8 cellular contexts compared by ENCODE assay signal in the genomic region with DNA sequence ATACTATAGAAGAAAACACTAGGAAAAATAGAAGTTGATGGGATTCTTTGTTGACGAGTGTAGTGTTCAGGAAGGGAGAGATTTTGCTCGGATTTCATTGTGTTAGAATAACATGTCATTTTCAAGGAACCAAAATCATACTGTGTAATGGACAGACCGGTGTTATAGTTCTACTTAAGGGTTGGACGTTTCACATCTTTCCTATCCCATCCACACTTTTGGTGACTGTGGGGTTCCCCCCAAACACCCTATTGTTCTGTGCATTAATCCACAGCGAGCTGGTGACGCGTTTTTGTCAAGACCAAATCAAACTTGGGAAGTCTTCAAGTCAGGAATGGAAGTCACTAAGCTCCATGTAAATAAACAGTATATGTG. TPM values are rescaled to one million over a fixed set of nuclear protein-coding genes. Genes with fewer than 3 reads are reported as not detected.
DNase-seq lines count a peak whose midpoint lies in the region; ATAC-seq, FAIRE-seq and TF ChIP-seq lines count a peak whose summit lies in the region.

No MANE protein-coding gene starts in this region.

- H3K27ac ChIP-seq in duodenal mucosa (ENCODE audit: low read depth, low read length) (no peak overlapping the region), small intestine (ENCODE audit: low read depth in 1 of 2, low read length in 1 of 2) (no peak overlapping the region)

- H3K36me3 ChIP-seq in Loucy (ENCODE audit: insufficient read depth, low read length): no peaks in the 10 kb centered on the region
- no peaks in the 10 kb centered on the region for H3K36me3 ChIP-seq in duodenal mucosa (ENCODE audit: control insufficient read depth in 1 of 2, insufficient read depth in 2 of 2, low read length in 2 of 2)
- no peaks in the 10 kb centered on the region for H3K36me3 ChIP-seq in small intestine (ENCODE audit: control insufficient read depth in 2 of 2, insufficient read depth in 2 of 2, low read length in 2 of 2)

- H3K9ac ChIP-seq in Loucy (ENCODE audit: low read depth, low read length, poor library complexity, severe bottlenecking) (no peak overlapping the region), duodenal mucosa (ENCODE audit: low read depth in 1 of 2, low read length in 2 of 2) (peak overlapping the region in 1 of 2 donors; percentile 62)

- peak overlapping the region; percentile 60 for H3K4me2 ChIP-seq in Loucy (ENCODE audit: low read depth, low read length, poor library complexity, severe bottlenecking)

- no peaks in the 10 kb centered on the region for H4K20me1 ChIP-seq in Loucy (ENCODE audit: insufficient read depth, low read length, poor library complexity, severe bottlenecking)

- H3K27ac Mint-ChIP-seq in natural killer cell: peak overlapping the region; percentile 84 to 96

- no peak for FAIRE-seq in small intestine (lab: Jason Lieb, UNC)

- H3K79me2 ChIP-seq in Loucy (ENCODE audit: insufficient read depth, low read length): no peaks in the 10 kb centered on the region

- TF ChIP-seq CTCF in AG09309 (IDR thresholded peaks at IDR 0.05; ENCODE audit: control insufficient read depth, insufficient read depth, low read depth, low read length, missing control alignments): no peak
- no peak for TF ChIP-seq CTCF in Loucy (conservative IDR thresholded peaks at IDR 0.05; ENCODE audit: low read length)
- no peak for TF ChIP-seq CTCF in natural killer cell (IDR thresholded peaks at IDR 0.05)

- H3F3A ChIP-seq in Loucy (ENCODE audit: low read depth): peaks cover 5% of the 10 kb centered on the region; the same call in 1 of the 2 replicates

- peaks cover 15 to 21% of the 10 kb centered on the region in 2 donors for H3K27me3 Mint-ChIP-seq in natural killer cell (ENCODE audit: low read depth in 2 of 2)

- H3K9me3 ChIP-seq in Loucy (ENCODE audit: insufficient read depth, low read depth, low read length) (no peaks in the 10 kb centered on the region), duodenal mucosa (ENCODE audit: control insufficient read depth in 1 of 2, low read length in 2 of 2) (no peaks in the 10 kb centered on the region), small intestine (ENCODE audit: control insufficient read depth, low read depth) (no peaks in the 10 kb centered on the region)

- H3K9me2 ChIP-seq in Loucy (replicated peaks; ENCODE audit: low read depth, low read length): no peaks in the 10 kb centered on the region

- peaks cover 11% of the 10 kb centered on the region for H3K4me1 ChIP-seq in Loucy (ENCODE audit: insufficient read depth, low read length, poor library complexity, severe bottlenecking)
- H3K4me1 ChIP-seq in duodenal mucosa (ENCODE audit: control insufficient read depth in 1 of 2, insufficient read depth in 2 of 2, low read length in 2 of 2): peaks cover 0 to 7% of the 10 kb centered on the region in 2 donors
- H3K4me1 ChIP-seq in small intestine (ENCODE audit: control insufficient read depth in 2 of 2, insufficient read depth in 1 of 2, low read depth in 1 of 2, low read length in 1 of 2): peaks cover 0 to 3% of the 10 kb centered on the region in 2 donors

- peaks cover 32 to 33% of the 10 kb centered on the region in 2 donors for H3K4me1 Mint-ChIP-seq in natural killer cell

- no peak overlapping the region for H2AFZ ChIP-seq in Loucy (ENCODE audit: low read length)

- intact Hi-C loops in natural killer cell (cut with micrococcal nuclease): loop anchor here (5.0 to 10.0 kb wide), 2 partner anchors 43 to 1406 kb away; a partner anchor contains a TSS

- H3K4me3 ChIP-seq in AG09309 (ENCODE audit: control insufficient read depth, low read depth, low read length) (peak overlapping the region; percentile 61), Loucy (ENCODE audit: low read length, poor library complexity, severe bottlenecking) (no peak overlapping the region), duodenal mucosa (ENCODE audit: low read depth in 1 of 2, low read length in 2 of 2) (peak overlapping the region; percentile 77 to 81), small intestine (ENCODE audit: low read depth in 1 of 2, low read length in 2 of 2) (peak overlapping the region in 1 of 2 donors; percentile 26)

- 38 to 59% (median 57%) methylated on average over 7 of the region's 7 CpGs for WGBS in small intestine, 3 donors

- H3K4me3 Mint-ChIP-seq in natural killer cell: peak overlapping the region; percentile 93

- peaks cover 0 to 2% of the 10 kb centered on the region in 2 donors for H3K9me3 Mint-ChIP-seq in natural killer cell

- no peak for DNase-seq in AG09309 (ENCODE audit: low read depth)
- no peak for DNase-seq in natural killer cell
- no peak for DNase-seq in NCI-H1930 (lab: John Stamatoyannopoulos, UW)
- DNase-seq in small intestine: no peak
- no peak for DNase-seq in nucleus accumbens (lab: John Stamatoyannopoulos, UW)

- H3K36me3 Mint-ChIP-seq in natural killer cell: peaks cover 9% of the 10 kb centered on the region

- no peak for ATAC-seq in natural killer cell
- no peak for ATAC-seq in GM19452 (IDR thresholded peaks at IDR 0.05; ENCODE audit: unreplicated experiment)

- peaks cover 46% of the 10 kb centered on the region for H3K27me3 ChIP-seq in Loucy (ENCODE audit: insufficient read depth, low read length, poor library complexity, severe bottlenecking)
- H3K27me3 ChIP-seq in duodenal mucosa (ENCODE audit: control insufficient read depth in 1 of 2, insufficient read depth in 2 of 2, low read length in 2 of 2): peaks cover 5% of the 10 kb centered on the region in 2 donors
- no peaks in the 10 kb centered on the region for H3K27me3 ChIP-seq in small intestine (ENCODE audit: control insufficient read depth in 2 of 2, insufficient read depth in 2 of 2, low read length in 2 of 2)

RNA-seq across cellular contexts. Expression of a gene that starts 43.3 kb away (rescaled TPM):
- 10 to 100 TPM; 19.3 to 33.6 (median 25.1) TPM for total RNA-seq in natural killer cell
- polyA plus RNA-seq in small intestine: 10 to 100 TPM; 30.5 to 42.0 (median 31.3) TPM
